In the genomic region with DNA sequence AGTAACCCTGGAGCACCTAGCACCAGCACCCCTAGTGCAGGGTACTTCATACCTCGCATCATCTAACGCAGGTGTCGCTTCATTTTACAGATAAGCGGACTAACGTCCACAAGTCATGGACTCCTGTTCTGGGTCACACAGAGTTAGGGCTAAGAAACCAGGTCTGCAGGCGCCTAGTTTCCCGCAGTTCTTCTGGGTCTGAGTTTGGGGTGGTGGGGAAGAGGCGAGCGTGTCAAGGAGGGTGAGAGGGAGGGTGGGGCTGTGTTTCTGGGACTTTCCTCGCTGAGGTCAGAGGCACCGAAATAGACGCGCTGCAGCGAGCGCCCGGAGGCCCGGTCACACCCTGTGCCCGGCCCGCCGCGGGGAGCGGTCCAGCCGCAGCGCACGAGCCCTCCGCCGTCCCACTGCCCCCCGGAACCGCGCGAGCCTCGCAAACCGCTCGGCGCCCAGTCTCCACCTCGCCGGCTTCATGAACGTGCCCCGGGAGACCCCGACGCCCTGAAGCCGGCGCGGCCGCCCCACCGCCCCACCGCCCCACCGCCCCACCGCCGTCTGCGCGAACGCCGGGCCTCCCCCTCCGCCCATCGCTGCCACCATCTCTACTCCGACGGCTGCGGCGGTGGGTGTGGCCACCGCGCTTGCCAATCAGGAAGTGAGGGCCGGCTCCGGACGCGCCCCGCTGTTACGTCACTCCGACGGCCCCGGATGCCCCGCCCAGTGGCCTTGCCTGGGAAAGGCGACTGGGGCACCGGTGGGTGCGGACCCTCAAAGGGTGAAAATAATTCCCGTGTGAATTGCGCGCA, we compare ENCODE assay signal across 8 cellular contexts. TPM values are rescaled to one million over a fixed set of nuclear protein-coding genes. Genes with fewer than 3 reads are reported as not detected.
DNase-seq lines count a peak whose midpoint lies in the region; ATAC-seq and TF ChIP-seq lines count a peak whose summit lies in the region.

No MANE protein-coding gene starts in this region.

- H3K9ac ChIP-seq in endodermal cell (ENCODE audit: extremely low read depth, low read length, poor library complexity, severe bottlenecking) = peak overlapping the region; percentile 11

- H3K27me3 Mint-ChIP-seq in endodermal cell (ENCODE audit: insufficient read depth) = no peaks in the 10 kb centered on the region

- H3K27me3 ChIP-seq in endodermal cell (ENCODE audit: control insufficient read depth, insufficient read depth, low read length, poor library complexity, severe bottlenecking) = no peaks in the 10 kb centered on the region

- no peaks in the 10 kb centered on the region for H3K9me3 ChIP-seq in endodermal cell (ENCODE audit: control insufficient read depth, low read length)
- H3K9me3 ChIP-seq in mesodermal cell (ENCODE audit: control insufficient read depth, low read length) = no peaks in the 10 kb centered on the region

- TF ChIP-seq CTCF in endodermal cell (conservative IDR thresholded peaks at IDR 0.05) = no peak

- H3K9me3 Mint-ChIP-seq in endodermal cell = no peaks in the 10 kb centered on the region

- no peaks in the 10 kb centered on the region for H3K36me3 Mint-ChIP-seq in endodermal cell (ENCODE audit: low read depth)

- peak overlapping the region; percentile 73 for H3K4me3 ChIP-seq in endodermal cell (ENCODE audit: low read length)
- H3K4me3 ChIP-seq in mesodermal cell (ENCODE audit: extremely low read depth, insufficient read depth, low read length, poor library complexity, severe bottlenecking) = peak overlapping the region; percentile 40

- no peak overlapping the region for H3K27ac ChIP-seq in endodermal cell (ENCODE audit: low read depth, low read length)
- peak overlapping the region; percentile 73 for H3K27ac ChIP-seq in mesodermal cell (ENCODE audit: low read depth, low read length, severe bottlenecking)

- ATAC-seq in GM19351 (IDR thresholded peaks at IDR 0.05; ENCODE audit: unreplicated experiment) (peak; percentile 59), HG03469 (IDR thresholded peaks at IDR 0.05; ENCODE audit: unreplicated experiment) (peak; percentile 49)

- H3K27ac Mint-ChIP-seq in endodermal cell = peak overlapping the region; percentile 49

- H3K4me1 ChIP-seq in endodermal cell (ENCODE audit: control insufficient read depth, insufficient read depth, low read length) = no peaks in the 10 kb centered on the region
- H3K4me1 ChIP-seq in mesodermal cell (ENCODE audit: control insufficient read depth, insufficient read depth, low read length, poor library complexity, severe bottlenecking) = peaks cover 24% of the 10 kb centered on the region

- WGBS in endodermal cell (ENCODE audit: insufficient coverage in 1 of 2, insufficient read length in 1 of 2), 2 experiments = 10 to 16% methylated on average over 31 to 70 of the region's 78 CpGs
- 7 to 8% methylated on average over 48 to 54 of the region's 78 CpGs for WGBS in mesodermal cell (ENCODE audit: insufficient coverage in 2 of 2), 2 experiments

- DNase-seq in CD1c-positive myeloid dendritic cell (ENCODE audit: extremely low spot score) = peak; percentile 91
- peak; percentile 41 for DNase-seq in NK-92 (lab: John Stamatoyannopoulos, UW; ENCODE audit: unreplicated experiment)
- peak; percentile 72 for DNase-seq in activated CD8-positive, alpha-beta memory T cell treated with anti-CD3 and anti-CD28 coated beads, Interleukin-2, amount 50 U/mL, for 24 hours (ENCODE audit: extremely low read depth)
- DNase-seq in endodermal cell = peak; percentile 96
- peak; percentile 59 for DNase-seq in stimulated activated CD8-positive, alpha-beta memory T cell treated with anti-CD3 and anti-CD28 coated beads, Interleukin-15, amount 100 ng/mL, for 24 hours (ENCODE audit: low read depth)

- peaks cover 16% of the 10 kb centered on the region for H3K4me1 Mint-ChIP-seq in endodermal cell

- H3K4me3 Mint-ChIP-seq in endodermal cell = peak overlapping the region; percentile 60

- H3K36me3 ChIP-seq in endodermal cell (ENCODE audit: control insufficient read depth, insufficient read depth, low read length) (no peaks in the 10 kb centered on the region), mesodermal cell (ENCODE audit: control insufficient read depth, insufficient read depth, low read length) (no peaks in the 10 kb centered on the region)

RNA-seq across cellular contexts. Expression of gene IFI6, which starts 12.3 kb away (rescaled TPM):
- 1 to 10 TPM in 1 of 2 donors, under 1 TPM in 1; 0.71 to 1.1 TPM for total RNA-seq in endodermal cell
- polyA plus RNA-seq in endodermal cell (2013, experiment 1 of 2) = 27.2 TPM
- 22.0 TPM for polyA plus RNA-seq in endodermal cell (2013, experiment 2 of 2)
- polyA plus RNA-seq in mesodermal cell (2013, experiment 1 of 2) = 16.5 TPM
- 14.4 TPM for polyA plus RNA-seq in mesodermal cell (2013, experiment 2 of 2)

RNA-seq across cellular contexts. Expression of gene FGR, which starts 24.7 kb away (rescaled TPM):
- total RNA-seq in endodermal cell = not detected
- polyA plus RNA-seq in endodermal cell (2013, experiment 1 of 2) = 0.14 TPM
- polyA plus RNA-seq in endodermal cell (2013, experiment 2 of 2) = not detected
- not detected for polyA plus RNA-seq in mesodermal cell (2013, experiment 1 of 2)
- not detected for polyA plus RNA-seq in mesodermal cell (2013, experiment 2 of 2)

RNA-seq across cellular contexts. Expression of gene AHDC1, which starts 55.8 kb away (rescaled TPM):
- 10 to 100 TPM; 39.3 to 41.2 TPM for total RNA-seq in endodermal cell
- 52.1 TPM for polyA plus RNA-seq in endodermal cell (2013, experiment 1 of 2)
- 50.1 TPM for polyA plus RNA-seq in endodermal cell (2013, experiment 2 of 2)
- 44.6 TPM for polyA plus RNA-seq in mesodermal cell (2013, experiment 1 of 2)
- polyA plus RNA-seq in mesodermal cell (2013, experiment 2 of 2) = 35.0 TPM

Comparison
In these comparisons a context has a peak if more than half of its experiments do, and no peak if none do; other contexts are left out.
1. DNase-seq: peak in every context shown above with its lines; median percentile 96 in endodermal cell; 91 in CD1c-positive myeloid dendritic cell; 72 in activated CD8-positive, alpha-beta memory T cell treated with anti-CD3 and anti-CD28 coated beads, Interleukin-2, amount 50 U/mL, for 24 hours; 59 in stimulated activated CD8-positive, alpha-beta memory T cell treated with anti-CD3 and anti-CD28 coated beads, Interleukin-15, amount 100 ng/mL, for 24 hours; 41 in NK-92.